Comparison of ENCODE assay signal across 11 cellular contexts in genomic region chr10:63711361-63711760, GRCh38.
A peak's percentile ranks its signal among the peaks of the same experiment; 100 is the strongest.
DNase-seq lines count a peak whose midpoint lies in the region; ATAC-seq and TF ChIP-seq lines count a peak whose summit lies in the region.
"Had no signal": no experiment of that assay in that cellular context is flagged by ENCODE, and none has a peak within 500 bp of the region (broad histone marks: within the 10 kb centered on the region; RNA-seq: fewer than 3 reads in every experiment).

No MANE protein-coding gene starts in this region.

- H3K27ac Mint-ChIP-seq in naive thymus-derived CD4-positive, alpha-beta T cell = no peak overlapping the region
- H3K27ac Mint-ChIP-seq: T-helper 1 cell treated with Interleukin-12 subunit alpha and Interleukin-12 subunit beta and Interleukin-4 antibody, amounts not matched to agents 30 μg/mL and 1 μg/mL, for 36 hours had no signal

- H3K27me3 ChIP-seq in prostate gland (replicated peaks; ENCODE audit: insufficient read depth) = no peaks in the 10 kb centered on the region
- H3K27me3 ChIP-seq in naive thymus-derived CD4-positive, alpha-beta T cell (ENCODE audit: control insufficient read depth in 2 of 2, insufficient read depth in 2 of 2, low read length in 2 of 2) = no peaks in the 10 kb centered on the region

- 26 to 64% (median 41%) methylated on average over 4 of the region's 4 CpGs for WGBS in adipose tissue, 3 donors
- WGBS in prostate gland = 13% methylated on average over 4 of the region's 4 CpGs

- peaks cover 0 to 14% (median 0%) of the 10 kb centered on the region in 7 donors for H3K4me1 Mint-ChIP-seq in naive thymus-derived CD4-positive, alpha-beta T cell

- H3K36me3 ChIP-seq in prostate gland = no peaks in the 10 kb centered on the region
- H3K36me3 ChIP-seq in naive thymus-derived CD4-positive, alpha-beta T cell (ENCODE audit: control insufficient read depth in 2 of 3, insufficient read depth in 3 of 3, low read length in 3 of 3) = no peaks in the 10 kb centered on the region

- H3K9me3 Mint-ChIP-seq in naive thymus-derived CD4-positive, alpha-beta T cell = no peaks in the 10 kb centered on the region
- H3K9me3 Mint-ChIP-seq: CD4-positive, alpha-beta memory T cell; T-helper 1 cell treated with Interleukin-12 subunit alpha and Interleukin-12 subunit beta and Interleukin-4 antibody, amounts not matched to agents 30 μg/mL and 1 μg/mL, for 36 hours had no signal

- peaks cover 18% of the 10 kb centered on the region for H3K4me1 ChIP-seq in prostate gland (replicated peaks)
- no peaks in the 10 kb centered on the region for H3K4me1 ChIP-seq in naive thymus-derived CD4-positive, alpha-beta T cell (ENCODE audit: control insufficient read depth in 2 of 2, insufficient read depth in 2 of 2, low read length in 2 of 2)

- no peak for TF ChIP-seq POLR2A in prostate gland (IDR thresholded peaks at IDR 0.05)

- CTCF ChIA-PET in naive thymus-derived CD4-positive, alpha-beta T cell (lab: Charles Lee) = interaction anchor here (1.0 kb wide), 1 partner anchor 9 kb away, joined by 5 read pairs; no protein-coding TSS in a partner anchor

- H3K4me3 ChIP-seq in fibroblast of villous mesenchyme (ENCODE audit: low read depth, low read length) (no peak overlapping the region), prostate gland (no peak overlapping the region)
- no peak overlapping the region for H3K4me3 ChIP-seq in naive thymus-derived CD4-positive, alpha-beta T cell (ENCODE audit: low read length)

- POLR2A ChIA-PET in naive thymus-derived CD4-positive, alpha-beta T cell (lab: Charles Lee) = no interaction called here

- H3K27me3 Mint-ChIP-seq in naive thymus-derived CD4-positive, alpha-beta T cell = no peaks in the 10 kb centered on the region
- H3K27me3 Mint-ChIP-seq: CD4-positive, alpha-beta memory T cell had no signal

- no peaks in the 10 kb centered on the region for H3K36me3 Mint-ChIP-seq in naive thymus-derived CD4-positive, alpha-beta T cell
- H3K36me3 Mint-ChIP-seq: CD4-positive, alpha-beta memory T cell had no signal

- ATAC-seq in HG02610 (IDR thresholded peaks at IDR 0.05; ENCODE audit: unreplicated experiment) (no peak), GM18867 (IDR thresholded peaks at IDR 0.05; ENCODE audit: unreplicated experiment) (no peak)
- no peak for ATAC-seq in naive thymus-derived CD4-positive, alpha-beta T cell

- H3K4me3 Mint-ChIP-seq in naive thymus-derived CD4-positive, alpha-beta T cell = no peak overlapping the region
- H3K4me3 Mint-ChIP-seq: CD4-positive, alpha-beta memory T cell; T-helper 1 cell treated with Interleukin-12 subunit alpha and Interleukin-12 subunit beta and Interleukin-4 antibody, amounts not matched to agents 30 μg/mL and 1 μg/mL, for 36 hours had no signal

- H3K27ac ChIP-seq in C4-2B (peak overlapping the region; percentile 77), adipose tissue (ENCODE audit: low read depth, low read length) (peak overlapping the region; percentile 88), prostate gland (peak overlapping the region; percentile 71 to 81)
- H3K27ac ChIP-seq in naive thymus-derived CD4-positive, alpha-beta T cell (ENCODE audit: low read depth, low read length) = no peak overlapping the region
- H3K27ac ChIP-seq: HL-60 had no signal

- no peaks in the 10 kb centered on the region for H3K9me3 ChIP-seq in prostate gland
- no peaks in the 10 kb centered on the region for H3K9me3 ChIP-seq in naive thymus-derived CD4-positive, alpha-beta T cell (ENCODE audit: control insufficient read depth in 2 of 3, low read length in 3 of 3)

- DNase-seq in fibroblast of villous mesenchyme (ENCODE audit: low read depth) = peak; percentile 91
- peak; percentile 53 for DNase-seq in prostate gland (ENCODE audit: low spot score)
- no peak for DNase-seq in naive thymus-derived CD4-positive, alpha-beta T cell
- DNase-seq in central memory CD4-positive, alpha-beta T cell = no peak
- DNase-seq: CD4-positive, alpha-beta memory T cell had no signal

- TF ChIP-seq CTCF in C4-2B (conservative IDR thresholded peaks at IDR 0.05) (no peak), fibroblast of villous mesenchyme (IDR thresholded peaks at IDR 0.05; ENCODE audit: insufficient read depth, low read depth, low read length) (no peak), prostate gland (IDR thresholded peaks at IDR 0.05) (peak in 1 of 4 experiments; percentile 8)

- intact Hi-C loops in prostate gland (cut with DNase I) = loop anchor here (5.0 to 10.0 kb wide), 3 partner anchors 197 to 907 kb away; partner anchors contain the start of genes ADO and JMJD1C
- intact Hi-C loops in naive thymus-derived CD4-positive, alpha-beta T cell (cut with micrococcal nuclease) = no loop called here

Comparison
In these comparisons a context has a peak if more than half of its experiments do, and no peak if none do; other contexts are left out.
1. DNase-seq: peak in fibroblast of villous mesenchyme (single experiment) and prostate gland (single experiment); none in naive thymus-derived CD4-positive, alpha-beta T cell (0 of 9) and central memory CD4-positive, alpha-beta T cell (single experiment).